ENCODE assay signal across 37 cellular contexts in the genomic region with DNA sequence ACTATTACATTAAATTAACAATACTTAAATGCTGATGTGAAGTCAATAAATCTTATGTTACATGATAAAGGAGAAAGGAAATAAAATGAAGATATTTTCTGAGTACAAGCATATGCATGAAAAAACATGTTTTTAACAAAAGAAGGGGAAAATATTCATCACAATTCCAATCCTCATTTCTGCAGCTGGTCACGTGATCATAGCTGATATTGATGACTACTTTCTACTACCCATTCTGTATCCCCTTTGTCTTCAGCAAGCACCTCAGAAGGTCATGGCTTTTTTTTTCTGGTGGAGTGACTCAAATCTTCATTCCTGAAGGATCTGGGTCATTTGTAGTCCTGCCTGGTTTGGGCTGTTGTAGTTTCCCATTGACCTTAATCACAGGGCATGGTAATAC.
DNase-seq lines count a peak whose midpoint lies in the region; ATAC-seq, FAIRE-seq and TF ChIP-seq lines count a peak whose summit lies in the region.
"Had no signal": no experiment of that assay in that cellular context is flagged by ENCODE, and none has a peak within 500 bp of the region (broad histone marks: within the 10 kb centered on the region; RNA-seq: fewer than 3 reads in every experiment).

No MANE protein-coding gene starts in this region.

- H3K27me3 Mint-ChIP-seq in neural progenitor cell (ENCODE audit: insufficient read depth, low read depth), result peaks cover 4% of the 10 kb centered on the region

- 33% methylated on average over 1 of the region's 1 CpG for WGBS in HepG2 (ENCODE audit: low lambda C conversion rate)
- 88% methylated on average over 1 of the region's 1 CpG for WGBS in right lobe of liver (ENCODE audit: insufficient coverage, low coverage, low lambda C conversion rate, missing lambda C conversion rate)
- WGBS in GM12878 (ENCODE audit: insufficient coverage, insufficient replicate concordance, low lambda C conversion rate, missing lambda C conversion rate), result 33% methylated on average over 1 of the region's 1 CpG
- 0% methylated on average over 1 of the region's 1 CpG for WGBS in K562 (ENCODE audit: insufficient coverage, low coverage, missing lambda C conversion rate)
- WGBS in thyroid gland, 2 donors, result 92 to 96% methylated on average over 1 of the region's 1 CpG

- H3K4me1 ChIP-seq in HepG2 (ENCODE audit: insufficient read depth, low read length) (no peaks in the 10 kb centered on the region), right lobe of liver (peaks cover 0 to 9% (median 0%) of the 10 kb centered on the region in 4 donors), GM12878 (ENCODE audit: control insufficient read depth, insufficient read depth, low read length) (no peaks in the 10 kb centered on the region), K562 (replicated peaks in 1 of 2; ENCODE audit: control insufficient read depth in 2 of 2, insufficient read depth in 2 of 2, low read length in 2 of 2) (no peaks in the 10 kb centered on the region), neural progenitor cell (peaks cover 8% of the 10 kb centered on the region), thyroid gland (no peaks in the 10 kb centered on the region)
- H3K4me1 ChIP-seq: A549, BE2C, Caco-2 had no signal

- H3K79me2 ChIP-seq in HepG2 (ENCODE audit: insufficient read depth, low read length), result no peaks in the 10 kb centered on the region
- no peaks in the 10 kb centered on the region for H3K79me2 ChIP-seq in GM12878 (ENCODE audit: control insufficient read depth, insufficient read depth, low read length)
- H3K79me2 ChIP-seq in K562 (ENCODE audit: control insufficient read depth, insufficient read depth, low read length), result no peaks in the 10 kb centered on the region
- H3K79me2 ChIP-seq in neural progenitor cell (ENCODE audit: low read depth), result no peaks in the 10 kb centered on the region

- no peak for TF ChIP-seq EP300 in HepG2 (IDR thresholded peaks at IDR 0.05; ENCODE audit: low read depth in 2 of 2, low read length in 2 of 2)
- TF ChIP-seq EP300 in HepG2 (CRISPR knock-in tag; IDR thresholded peaks at IDR 0.05; ENCODE audit: borderline replicate concordance), result no peak
- no peak for TF ChIP-seq EP300 in GM12878 (IDR thresholded peaks at IDR 0.05; ENCODE audit: borderline replicate concordance in 1 of 2, control insufficient read depth in 1 of 2, low read depth in 2 of 2, low read length in 2 of 2)
- no peak for TF ChIP-seq EP300 in K562 (IDR thresholded peaks at IDR 0.05; ENCODE audit: low read length)

- no peaks in the 10 kb centered on the region for H3K9me3 ChIP-seq in HepG2 (ENCODE audit: low read length)
- no peaks in the 10 kb centered on the region for H3K9me3 ChIP-seq in right lobe of liver
- no peaks in the 10 kb centered on the region for H3K9me3 ChIP-seq in GM12878 (replicated peaks; ENCODE audit: control insufficient read depth, insufficient read depth, low read length)
- H3K9me3 ChIP-seq in K562 (replicated peaks; ENCODE audit: control insufficient read depth, insufficient read depth, low read depth, low read length), result no peaks in the 10 kb centered on the region
- H3K9me3 ChIP-seq in neural progenitor cell (ENCODE audit: low read depth), result no peaks in the 10 kb centered on the region
- no peaks in the 10 kb centered on the region for H3K9me3 ChIP-seq in thyroid gland
- H3K9me3 ChIP-seq: A549, BE2C, Caco-2 had no signal

- peaks cover 1% of the 10 kb centered on the region for H3K36me3 Mint-ChIP-seq in neural progenitor cell
- H3K36me3 Mint-ChIP-seq: CD14-positive monocyte; CD4-positive, alpha-beta memory T cell; CD4-positive, CD25-positive, alpha-beta regulatory T cell; CD8-positive, alpha-beta memory T cell; CD8-positive, alpha-beta T cell had no signal

- peaks cover 18% of the 10 kb centered on the region for H3K9me3 Mint-ChIP-seq in neural progenitor cell
- H3K9me3 Mint-ChIP-seq: CD4-positive, alpha-beta T cell; CD8-positive, alpha-beta T cell had no signal

- H3K9ac ChIP-seq in HepG2 (ENCODE audit: insufficient read depth, low read depth, low read length) (no peak overlapping the region), GM12878 (ENCODE audit: control insufficient read depth, insufficient read depth, low read length) (no peak overlapping the region), K562 (ENCODE audit: insufficient read depth in 1 of 2, low read depth in 2 of 2, low read length in 2 of 2) (no peak overlapping the region), neural progenitor cell (no peak overlapping the region)
- H3K9ac ChIP-seq: BLaER1; BLaER1 treated with 17β-estradiol and CSF1 and Interleukin-3, amounts not matched to agents 10 nM and 100 nM had no signal

- CTCF ChIA-PET in HepG2 (lab: Yijun Ruan, JAX; ENCODE audit: low intra/inter-chr PET ratio, low total read pairs) (no interaction called here), GM12878 (lab: Yijun Ruan, JAX) (no interaction called here), K562 (lab: Yijun Ruan, JAX; ENCODE audit: low intra/inter-chr PET ratio) (no interaction called here)

- TF ChIP-seq POLR2A in HepG2 (IDR thresholded peaks at IDR 0.05; ENCODE audit: insufficient read depth in 1 of 2, low read depth in 2 of 2, low read length in 2 of 2) (no peak), right lobe of liver (IDR thresholded peaks at IDR 0.05) (no peak), GM12878 (IDR thresholded peaks at IDR 0.05; ENCODE audit: low read depth, low read length) (no peak), K562 (conservative IDR thresholded peaks at IDR 0.05) (no peak), thyroid gland (IDR thresholded peaks at IDR 0.05) (no peak)

- BruUV-seq in HepG2 (replicated peaks; lab: Mats Ljungman, UMichigan), result no TSS peak
- no TSS peak for BruUV-seq in GM12878 (replicated peaks; lab: Mats Ljungman, UMichigan)
- BruUV-seq in K562 (replicated peaks; lab: Mats Ljungman, UMichigan), result no TSS peak

- POLR2A ChIA-PET in HepG2 (lab: Yijun Ruan, JAX), result no interaction called here
- POLR2A ChIA-PET in GM12878 (lab: Charles Lee), result no interaction called here
- POLR2A ChIA-PET in K562 (lab: Yijun Ruan, JAX), result interaction anchor here (0.6 to 0.7 kb wide), 2 partner anchors 9 to 150 kb away, joined by 3 read pairs; no protein-coding TSS in a partner anchor

- FAIRE-seq in HepG2 (lab: Jason Lieb, UNC) (no peak), GM12878 (lab: Jason Lieb, UNC) (no peak), K562 (lab: Jason Lieb, UNC) (no peak)
- FAIRE-seq: A204.1, A549, D721Med had no signal

- SMC1A ChIA-PET in GM12878 (lab: Charles Lee; ENCODE audit: uncharacterized antibody, unreplicated experiment), result no interaction called here

- H3K4me3 Mint-ChIP-seq in neural progenitor cell, result no peak overlapping the region
- H3K4me3 Mint-ChIP-seq: B cell; CD14-positive monocyte; CD4-positive, alpha-beta memory T cell; CD4-positive, alpha-beta T cell; CD4-positive, CD25-positive, alpha-beta regulatory T cell; CD8-positive, alpha-beta memory T cell; CD8-positive, alpha-beta T cell had no signal

- TF ChIP-seq CTCF in HepG2 (CRISPR knock-in tag; IDR thresholded peaks at IDR 0.05) (no peak), right lobe of liver (IDR thresholded peaks at IDR 0.05) (no peak), GM12878 (IDR thresholded peaks at IDR 0.05 in 2 of 3, conservative IDR thresholded peaks at IDR 0.05 in 1 of 3; ENCODE audit: control insufficient read depth in 2 of 3, extremely low read depth in 1 of 3, insufficient read depth in 1 of 3, low read depth in 3 of 3, low read length in 3 of 3) (no peak), K562 (IDR thresholded peaks at IDR 0.05 in 2 of 3, conservative IDR thresholded peaks at IDR 0.05 in 1 of 3; ENCODE audit: insufficient read depth in 2 of 3, low read depth in 1 of 3, low read length in 3 of 3) (no peak), neural progenitor cell (IDR thresholded peaks at IDR 0.05) (no peak), thyroid gland (IDR thresholded peaks at IDR 0.05) (no peak)

- no peaks in the 10 kb centered on the region for H3F3A ChIP-seq in neural progenitor cell (ENCODE audit: low read depth)

- H3K4me2 ChIP-seq in HepG2 (ENCODE audit: low read depth, low read length) (no peak overlapping the region), GM12878 (ENCODE audit: control insufficient read depth, insufficient read depth) (no peak overlapping the region), K562 (ENCODE audit: insufficient read depth, low read length) (no peak overlapping the region), neural progenitor cell (no peak overlapping the region)
- H3K4me2 ChIP-seq: A549; BLaER1; BLaER1 treated with 17β-estradiol and CSF1 and Interleukin-3, amounts not matched to agents 10 nM and 100 nM had no signal

- H3K27me3 ChIP-seq in HepG2 (ENCODE audit: control insufficient read depth in 1 of 2, insufficient read depth in 2 of 2, low read length in 2 of 2), result no peaks in the 10 kb centered on the region
- H3K27me3 ChIP-seq in right lobe of liver, result no peaks in the 10 kb centered on the region
- peaks cover 0 to 1% of the 10 kb centered on the region in 2 experiments; a peak in 1 of 4 replicates for H3K27me3 ChIP-seq in GM12878 (replicated peaks in 1 of 2; ENCODE audit: control insufficient read depth in 2 of 2, insufficient read depth in 2 of 2, low read length in 1 of 2)
- H3K27me3 ChIP-seq in K562 (ENCODE audit: control insufficient read depth in 2 of 2, insufficient read depth in 2 of 2, low read length in 2 of 2), result no peaks in the 10 kb centered on the region
- no peaks in the 10 kb centered on the region for H3K27me3 ChIP-seq in neural progenitor cell
- H3K27me3 ChIP-seq in thyroid gland, result no peaks in the 10 kb centered on the region
- H3K27me3 ChIP-seq: BE2C; BLaER1; BLaER1 treated with 17β-estradiol and CSF1 and Interleukin-3, amounts not matched to agents 10 nM and 100 nM had no signal

- in situ Hi-C loops in HepG2 (cut with HindIII; ENCODE audit: extremely low pct_ligation_motif_present, low pct_unique_long_range_greater_than_20kb) (no loop called here), GM12878 (cut with MboI) (no loop called here), K562 (cut with MboI) (no loop called here)

- TF ChIP-seq RAD21 in HepG2 (CRISPR knock-in tag; IDR thresholded peaks at IDR 0.05) (no peak), GM12878 (IDR thresholded peaks at IDR 0.05; ENCODE audit: insufficient read depth, low read depth, low read length) (no peak), K562 (CRISPR knock-in tag; conservative IDR thresholded peaks at IDR 0.05 in 1 of 2, IDR thresholded peaks at IDR 0.05 in 1 of 2) (no peak)

- H4K20me1 ChIP-seq in HepG2 (ENCODE audit: insufficient read depth, low read length) (no peaks in the 10 kb centered on the region), GM12878 (ENCODE audit: control insufficient read depth, insufficient read depth) (no peaks in the 10 kb centered on the region), K562 (replicated peaks; ENCODE audit: control insufficient read depth, insufficient read depth, low read length) (no peaks in the 10 kb centered on the region), neural progenitor cell (ENCODE audit: low read depth) (no peaks in the 10 kb centered on the region)
- H4K20me1 ChIP-seq: BLaER1; BLaER1 treated with 17β-estradiol and CSF1 and Interleukin-3, amounts not matched to agents 10 nM and 100 nM had no signal

- RAD21 ChIA-PET in GM12878 (lab: Charles Lee; ENCODE audit: unreplicated experiment), result no interaction called here

- ATAC-seq in HepG2 (no peak), right lobe of liver (no peak), GM12878 (no peak), K562 (no peak), HG02840 (IDR thresholded peaks at IDR 0.05; ENCODE audit: low FRiP score, unreplicated experiment) (no peak)
- ATAC-seq: A549; CD8-positive, alpha-beta T cell had no signal

- intact Hi-C loops in HepG2 (cut with micrococcal nuclease; ENCODE audit: unreplicated experiment), result no loop called here
- intact Hi-C loops in right lobe of liver (cut with DNase I), result no loop called here
- intact Hi-C loops in GM12878 (cut with micrococcal nuclease; ENCODE audit: unreplicated experiment), result no loop called here
- intact Hi-C loops in K562 (cut with micrococcal nuclease), result no loop called here
- intact Hi-C loops in thyroid gland (cut with DNase I), result no loop called here
- intact Hi-C loops in posterior cingulate gyrus (cut with DNase I), result no loop called here

- H3K9me1 ChIP-seq in K562 (ENCODE audit: control insufficient read depth, insufficient read depth, low read length), result no peaks in the 10 kb centered on the region

- no peak overlapping the region for H2AFZ ChIP-seq in HepG2 (ENCODE audit: low read length)
- H2AFZ ChIP-seq in GM12878 (ENCODE audit: control insufficient read depth, low read depth, low read length), result no peak overlapping the region
- H2AFZ ChIP-seq in K562 (ENCODE audit: low read depth, low read length), result no peak overlapping the region
- H2AFZ ChIP-seq in neural progenitor cell (replicated peaks), result no peak overlapping the region

- H3K27ac ChIP-seq in HepG2 (ENCODE audit: extremely low read length, insufficient read depth, low read length), result no peak overlapping the region
- no peak overlapping the region for H3K27ac ChIP-seq in right lobe of liver
- H3K27ac ChIP-seq in GM12878 (ENCODE audit: control insufficient read depth, insufficient read depth), result no peak overlapping the region
- H3K27ac ChIP-seq in K562 (ENCODE audit: extremely low read depth, low read depth, low read length), result no peak overlapping the region
- H3K27ac ChIP-seq in neural progenitor cell, result no peak overlapping the region
- H3K27ac ChIP-seq in thyroid gland, result no peak overlapping the region
- H3K27ac ChIP-seq: 22Rv1; A549; BLaER1; BLaER1 treated with 17β-estradiol and CSF1 and Interleukin-3, amounts not matched to agents 10 nM and 100 nM; C4-2B had no signal

- H3K4me1 Mint-ChIP-seq in neural progenitor cell, result peaks cover 11% of the 10 kb centered on the region
- H3K4me1 Mint-ChIP-seq: B cell; CD14-positive monocyte; CD4-positive, alpha-beta memory T cell; CD4-positive, CD25-positive, alpha-beta regulatory T cell; CD8-positive, alpha-beta memory T cell had no signal

- H3K27ac Mint-ChIP-seq in neural progenitor cell, result peak overlapping the region; percentile 2
- H3K27ac Mint-ChIP-seq: B cell; CD14-positive monocyte; CD4-positive, alpha-beta memory T cell; CD4-positive, alpha-beta T cell; CD4-positive, CD25-positive, alpha-beta regulatory T cell; CD8-positive, alpha-beta memory T cell; CD8-positive, alpha-beta T cell had no signal

- H3K36me3 ChIP-seq in HepG2 (replicated peaks in 1 of 2; ENCODE audit: control insufficient read depth in 1 of 2, insufficient read depth in 2 of 2, low read length in 2 of 2) (no peaks in the 10 kb centered on the region), right lobe of liver (no peaks in the 10 kb centered on the region), GM12878 (ENCODE audit: control insufficient read depth in 2 of 2, insufficient read depth in 2 of 2, low read length in 1 of 2) (no peaks in the 10 kb centered on the region), K562 (ENCODE audit: control insufficient read depth, insufficient read depth, low read length) (no peaks in the 10 kb centered on the region), neural progenitor cell (no peaks in the 10 kb centered on the region), thyroid gland (no peaks in the 10 kb centered on the region)
- H3K36me3 ChIP-seq: BE2C; BLaER1; BLaER1 treated with 17β-estradiol and CSF1 and Interleukin-3, amounts not matched to agents 10 nM and 100 nM had no signal

- no peak overlapping the region for H3K4me3 ChIP-seq in HepG2 (replicated peaks in 1 of 3; ENCODE audit: insufficient read depth in 1 of 3, low read depth in 2 of 3, low read length in 3 of 3)
- H3K4me3 ChIP-seq in right lobe of liver, result no peak overlapping the region
- H3K4me3 ChIP-seq in GM12878, result no peak overlapping the region
- no peak overlapping the region for H3K4me3 ChIP-seq in K562
- no peak overlapping the region for H3K4me3 ChIP-seq in neural progenitor cell
- H3K4me3 ChIP-seq in thyroid gland (replicated peaks in 1 of 3), result no peak overlapping the region
- H3K4me3 ChIP-seq: A549; BLaER1; BLaER1 treated with 17β-estradiol and CSF1 and Interleukin-3, amounts not matched to agents 10 nM and 100 nM had no signal

- DNase-seq in HepG2 (ENCODE audit: low spot score) (no peak), right lobe of liver (no peak), GM12878 (ENCODE audit: low read depth, low spot score) (no peak), K562 (ENCODE audit: extremely low read depth in 1 of 4, low spot score in 3 of 4) (no peak), neural progenitor cell (ENCODE audit: low spot score) (no peak), thyroid gland (no peak), posterior cingulate gyrus (no peak)
- DNase-seq: 8988T; ACHN; AML-193; BE2C; C1 segment of cervical spinal cord; Caco-2; Calu3; CD4-positive, alpha-beta memory T cell; CD4-positive, alpha-beta T cell; CD4-positive, CD25-positive, alpha-beta regulatory T cell; CD8-positive, alpha-beta memory T cell; CD8-positive, alpha-beta T cell; COR-L47; DMS 273 treated with DMSO at 0.1 percent for 48 hours; DMS153; DMS53; DMS79; DMS79 treated with DMSO at 0.1 percent for 48 hours; DND-41; EL had no signal
